Comparison of ENCODE assay signal across 21 cellular contexts in the genomic region with DNA sequence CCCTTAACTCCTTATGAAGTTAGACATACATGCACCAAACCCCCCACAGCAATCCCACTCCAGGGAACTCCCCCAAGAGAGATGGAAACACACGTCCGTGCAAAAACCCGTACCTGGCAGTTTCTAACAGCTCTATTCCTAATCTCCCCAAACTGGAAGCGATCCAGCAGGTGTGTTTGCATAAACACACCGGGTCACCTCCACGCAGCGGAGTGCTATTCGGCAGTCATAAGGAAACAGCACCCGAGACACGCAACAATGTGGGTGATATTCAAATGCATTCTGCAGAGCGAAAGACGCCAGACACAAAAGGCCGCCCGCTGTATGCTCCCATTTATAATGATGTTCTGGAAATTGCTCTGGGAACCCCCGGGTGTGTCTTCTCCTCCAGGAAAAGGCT. TPM values are rescaled to one million over a fixed set of nuclear protein-coding genes. Genes with fewer than 3 reads are reported as not detected.
A peak's percentile ranks its signal among the peaks of the same experiment; 100 is the strongest.
DNase-seq lines count a peak whose midpoint lies in the region; ATAC-seq and TF ChIP-seq lines count a peak whose summit lies in the region.
"Had no signal": no experiment of that assay in that cellular context is flagged by ENCODE, and none has a peak within 500 bp of the region (broad histone marks: within the 10 kb centered on the region; RNA-seq: fewer than 3 reads in every experiment).

No MANE protein-coding gene starts in this region.

- H3K4me1 ChIP-seq in Caco-2: no peaks in the 10 kb centered on the region
- H3K4me1 ChIP-seq: SJSA1 had no signal

- no peak overlapping the region for H3K4me3 Mint-ChIP-seq in Caco-2 (ENCODE audit: unreplicated experiment)
- H3K4me3 Mint-ChIP-seq: B cell, CD14-positive monocyte had no signal

- no peak for TF ChIP-seq CTCF in Caco-2 (IDR thresholded peaks at IDR 0.05; ENCODE audit: insufficient read depth in 1 of 2, low read depth in 1 of 2, low read length in 1 of 2, severe bottlenecking in 1 of 2, unreplicated experiment in 1 of 2)
- no peak for TF ChIP-seq CTCF in GM10248 (IDR thresholded peaks at IDR 0.05; ENCODE audit: control extremely low read depth, extremely low read depth, low read depth, missing control alignments)

- no peaks in the 10 kb centered on the region for H3K36me3 Mint-ChIP-seq in Caco-2 (ENCODE audit: insufficient read depth, unreplicated experiment)
- H3K36me3 Mint-ChIP-seq: CD14-positive monocyte had no signal

- CTCF ChIA-PET in Caco-2 (lab: Charles Lee) (no interaction called here), GM10248 (lab: Yijun Ruan, JAX) (no interaction called here)

- POLR2A ChIA-PET in Caco-2 (lab: Charles Lee): no interaction called here
- POLR2A ChIA-PET in GM10248 (lab: Yijun Ruan, JAX): no interaction called here

- no peaks in the 10 kb centered on the region for H3K9me3 Mint-ChIP-seq in Caco-2 (ENCODE audit: unreplicated experiment)

- no TSS peak for BruUV-seq in Caco-2 (replicated peaks; lab: Mats Ljungman, UMichigan)

- H3K36me3 ChIP-seq in Caco-2 (ENCODE audit: control insufficient read depth, insufficient read depth, low read length): no peaks in the 10 kb centered on the region
- H3K36me3 ChIP-seq: SJSA1 had no signal

- no peaks in the 10 kb centered on the region for H3K27me3 Mint-ChIP-seq in Caco-2 (ENCODE audit: insufficient read depth, unreplicated experiment)

- peak overlapping the region; percentile 43 for H3K27ac Mint-ChIP-seq in Caco-2 (ENCODE audit: unreplicated experiment)
- H3K27ac Mint-ChIP-seq: B cell, CD14-positive monocyte had no signal

- no peaks in the 10 kb centered on the region for H3K27me3 ChIP-seq in Caco-2 (replicated peaks; ENCODE audit: control insufficient read depth, insufficient read depth, low read length)

- DNase-seq in NCI-H1417 (lab: John Stamatoyannopoulos, UW) (peak in 2 of 3 experiments; percentile 48 to 68), NCI-H1417 treated with DMSO at 0.1 percent for 48 hours (lab: John Stamatoyannopoulos, UW) (no peak), Caco-2 (no peak), NCI-H748 (lab: John Stamatoyannopoulos, UW; ENCODE audit: unreplicated experiment) (peak; percentile 63), left colon (peak in 1 of 2 donors; percentile 9), SIG-M5 treated with dmso at 0.1 percent for 504 hours (lab: John Stamatoyannopoulos, UW; ENCODE audit: unreplicated experiment) (no peak), GM10248 (ENCODE audit: extremely low spot score) (no peak)
- DNase-seq: GOT3; HCEC 1CT; KG1; NCI-H1092; NCI-H1930; NK-92 treated with Interleukin-12 subunit alpha and Interleukin-12 subunit beta, amount 100 ng/mL, for 24 hours; T-helper 1 cell had no signal

- peak; percentile 52 for ATAC-seq in left colon
- no peak for ATAC-seq in GM21825 (IDR thresholded peaks at IDR 0.05; ENCODE audit: unreplicated experiment)
- ATAC-seq: Panc1 had no signal

- no peak overlapping the region for H3K4me3 ChIP-seq in Caco-2 (ENCODE audit: low read depth, low read length)
- H3K4me3 ChIP-seq: SJSA1 had no signal

- peaks cover 4% of the 10 kb centered on the region; the same call in 1 of the 2 replicates for H3K9me3 ChIP-seq in Caco-2
- H3K9me3 ChIP-seq: SJSA1 had no signal

- intact Hi-C loops in Caco-2 (cut with micrococcal nuclease; ENCODE audit: unreplicated experiment) (no loop called here), left colon (cut with DNase I, micrococcal nuclease) (no loop called here)

- H3K4me1 Mint-ChIP-seq in Caco-2 (ENCODE audit: low read depth, unreplicated experiment): peaks cover 8% of the 10 kb centered on the region
- H3K4me1 Mint-ChIP-seq: B cell had no signal

RNA-seq across cellular contexts. Expression of a gene that starts 6.8 kb away (rescaled TPM):
- total RNA-seq in Caco-2 (2022): not detected in 2 replicates
- not detected for total RNA-seq in left colon
- total RNA-seq: A172, B cell, G401, SJSA1 had no signal

Comparison
In these comparisons a context has a peak if more than half of its experiments do, and no peak if none do; other contexts are left out.
1. DNase-seq: peak in NCI-H1417 (2 of 3) and NCI-H748 (single experiment); none in NCI-H1417 treated with DMSO at 0.1 percent for 48 hours (single experiment), Caco-2 (0 of 2), SIG-M5 treated with dmso at 0.1 percent for 504 hours (single experiment) and GM10248 (single experiment).